In genomic region chr4:13627606-13628301, GRCh38 we compare ENCODE assay signal across 1 cellular context.
A peak's percentile ranks its signal among the peaks of the same experiment; 100 is the strongest.
TF ChIP-seq lines count a peak whose summit lies in the region.

Gene BOD1L1 (minus strand): TSS chr4:13627725. CDS start chr4:13627587, 138 bp downstream.

TF ChIP-seq in HepG2, 621 proteins besides CTCF, POLR2A, EP300 and RAD21 (continued from another document and continues in another):
- TF ChIP-seq ZNF484 (CRISPR knock-in tag; IDR thresholded peaks at IDR 0.05; ENCODE audit: borderline replicate concordance, low read depth) (no peak), TBP (CRISPR knock-in tag; IDR thresholded peaks at IDR 0.05) (no peak), PRMT3 (CRISPR knock-in tag; IDR thresholded peaks at IDR 0.05; ENCODE audit: borderline replicate concordance, low read depth) (peak; percentile 80; the same call in 1 of the 2 replicates), TOPORS (CRISPR knock-in tag; IDR thresholded peaks at IDR 0.05) (no peak), ZNF292 (CRISPR knock-in tag; IDR thresholded peaks at IDR 0.05; ENCODE audit: borderline replicate concordance, low read depth) (peak; percentile 58; the same call in 1 of the 2 replicates), ZBTB3 (CRISPR knock-in tag; IDR thresholded peaks at IDR 0.05; ENCODE audit: borderline replicate concordance, low read depth) (no peak), HDAC1 (CRISPR knock-in tag; IDR thresholded peaks at IDR 0.05) (peak; percentile 95), GTF2F1 (IDR thresholded peaks at IDR 0.05; ENCODE audit: low read length) (no peak), ZNF75D (CRISPR knock-in tag; IDR thresholded peaks at IDR 0.05; ENCODE audit: borderline replicate concordance) (no peak), YEATS2 (CRISPR knock-in tag; IDR thresholded peaks at IDR 0.05; ENCODE audit: borderline replicate concordance) (peak; percentile 96), EZH2 (conservative IDR thresholded peaks at IDR 0.05; ENCODE audit: low read depth, low read length) (no peak), CEBPG (CRISPR knock-in tag; IDR thresholded peaks at IDR 0.05) (peak; percentile 67; the same call in 1 of the 2 replicates), PITX1 (CRISPR knock-in tag; IDR thresholded peaks at IDR 0.05) (peak; percentile 81), POGK (CRISPR knock-in tag; conservative IDR thresholded peaks at IDR 0.05) (peak; percentile 73; the same call in 1 of the 2 replicates), POLR2G (IDR thresholded peaks at IDR 0.05; ENCODE audit: low read depth, low read length) (peak; percentile 93), ZFX (CRISPR knock-in tag; IDR thresholded peaks at IDR 0.05; ENCODE audit: low read depth) (peak; percentile 96), BORCS8-MEF2B (CRISPR knock-in tag; IDR thresholded peaks at IDR 0.05) (peak; percentile 89), ARHGAP35 (CRISPR knock-in tag; IDR thresholded peaks at IDR 0.05; ENCODE audit: borderline replicate concordance) (no peak; the same call in 1 of the 2 replicates), GPN1 (CRISPR knock-in tag; IDR thresholded peaks at IDR 0.05; ENCODE audit: borderline replicate concordance) (no peak), SMAD1 (CRISPR knock-in tag; IDR thresholded peaks at IDR 0.05; ENCODE audit: borderline replicate concordance, low read depth) (0 out of 2 replicates have a peak, but pooled peaks have one; percentile 27), ZNF280B (CRISPR knock-in tag; IDR thresholded peaks at IDR 0.05; ENCODE audit: borderline replicate concordance) (0 out of 2 replicates have a peak, but pooled peaks have one; percentile 26), ZNF10 (CRISPR knock-in tag; IDR thresholded peaks at IDR 0.05; ENCODE audit: borderline replicate concordance, low read depth) (no peak), ZNF546 (CRISPR knock-in tag; conservative IDR thresholded peaks at IDR 0.05) (no peak), ZNF557 (CRISPR knock-in tag; IDR thresholded peaks at IDR 0.05) (no peak), ESRRA (CRISPR knock-in tag; IDR thresholded peaks at IDR 0.05; ENCODE audit: low read depth) (no peak), HNF1B (CRISPR knock-in tag; IDR thresholded peaks at IDR 0.05) (peak; percentile 84), ZFP62 (CRISPR knock-in tag; IDR thresholded peaks at IDR 0.05) (no peak), ZFP36L1 (CRISPR knock-in tag; IDR thresholded peaks at IDR 0.05) (no peak), ZFAT (CRISPR knock-in tag; conservative IDR thresholded peaks at IDR 0.05) (no peak), NCOA5 (CRISPR knock-in tag; IDR thresholded peaks at IDR 0.05) (no peak), MATR3 (CRISPR knock-in tag; IDR thresholded peaks at IDR 0.05) (no peak), ZSCAN29 (CRISPR knock-in tag; conservative IDR thresholded peaks at IDR 0.05) (no peak), HOXD1 (CRISPR knock-in tag; IDR thresholded peaks at IDR 0.05) (peak; percentile 85), HOXA7 (CRISPR knock-in tag; IDR thresholded peaks at IDR 0.05) (no peak), RBM39 (IDR thresholded peaks at IDR 0.05; ENCODE audit: low read depth, low read length, poor library complexity, severe bottlenecking) (peak; percentile 85), TMF1 (CRISPR knock-in tag; IDR thresholded peaks at IDR 0.05; ENCODE audit: low read depth) (no peak), FOXC1 (CRISPR knock-in tag; IDR thresholded peaks at IDR 0.05; ENCODE audit: borderline replicate concordance) (peak; percentile 96), BCLAF1 (IDR thresholded peaks at IDR 0.05) (no peak), NR2F6 (IDR thresholded peaks at IDR 0.05) (no peak), NR2F6 (CRISPR knock-in tag; IDR thresholded peaks at IDR 0.05) (peak; percentile 54; the same call in 1 of the 2 replicates), KMT2A (CRISPR knock-in tag; IDR thresholded peaks at IDR 0.05) (peak; percentile 94; the same call in 1 of the 2 replicates)
- TF ChIP-seq, protein P1, sequence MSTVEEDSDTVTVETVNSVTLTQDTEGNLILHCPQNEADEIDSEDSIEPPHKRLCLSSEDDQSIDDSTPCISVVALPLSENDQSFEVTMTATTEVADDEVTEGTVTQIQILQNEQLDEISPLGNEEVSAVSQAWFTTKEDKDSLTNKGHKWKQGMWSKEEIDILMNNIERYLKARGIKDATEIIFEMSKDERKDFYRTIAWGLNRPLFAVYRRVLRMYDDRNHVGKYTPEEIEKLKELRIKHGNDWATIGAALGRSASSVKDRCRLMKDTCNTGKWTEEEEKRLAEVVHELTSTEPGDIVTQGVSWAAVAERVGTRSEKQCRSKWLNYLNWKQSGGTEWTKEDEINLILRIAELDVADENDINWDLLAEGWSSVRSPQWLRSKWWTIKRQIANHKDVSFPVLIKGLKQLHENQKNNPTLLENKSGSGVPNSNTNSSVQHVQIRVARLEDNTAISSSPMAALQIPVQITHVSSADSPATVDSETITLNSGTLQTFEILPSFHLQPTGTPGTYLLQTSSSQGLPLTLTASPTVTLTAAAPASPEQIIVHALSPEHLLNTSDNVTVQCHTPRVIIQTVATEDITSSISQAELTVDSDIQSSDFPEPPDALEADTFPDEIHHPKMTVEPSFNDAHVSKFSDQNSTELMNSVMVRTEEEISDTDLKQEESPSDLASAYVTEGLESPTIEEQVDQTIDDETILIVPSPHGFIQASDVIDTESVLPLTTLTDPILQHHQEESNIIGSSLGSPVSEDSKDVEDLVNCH (CRISPR knock-in tag; IDR thresholded peaks at IDR 0.05): no peak
- TF ChIP-seq, protein P2, sequence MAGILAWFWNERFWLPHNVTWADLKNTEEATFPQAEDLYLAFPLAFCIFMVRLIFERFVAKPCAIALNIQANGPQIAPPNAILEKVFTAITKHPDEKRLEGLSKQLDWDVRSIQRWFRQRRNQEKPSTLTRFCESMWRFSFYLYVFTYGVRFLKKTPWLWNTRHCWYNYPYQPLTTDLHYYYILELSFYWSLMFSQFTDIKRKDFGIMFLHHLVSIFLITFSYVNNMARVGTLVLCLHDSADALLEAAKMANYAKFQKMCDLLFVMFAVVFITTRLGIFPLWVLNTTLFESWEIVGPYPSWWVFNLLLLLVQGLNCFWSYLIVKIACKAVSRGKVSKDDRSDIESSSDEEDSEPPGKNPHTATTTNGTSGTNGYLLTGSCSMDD (CRISPR knock-in tag; IDR thresholded peaks at IDR 0.05): no peak
- TF ChIP-seq, protein P3, sequence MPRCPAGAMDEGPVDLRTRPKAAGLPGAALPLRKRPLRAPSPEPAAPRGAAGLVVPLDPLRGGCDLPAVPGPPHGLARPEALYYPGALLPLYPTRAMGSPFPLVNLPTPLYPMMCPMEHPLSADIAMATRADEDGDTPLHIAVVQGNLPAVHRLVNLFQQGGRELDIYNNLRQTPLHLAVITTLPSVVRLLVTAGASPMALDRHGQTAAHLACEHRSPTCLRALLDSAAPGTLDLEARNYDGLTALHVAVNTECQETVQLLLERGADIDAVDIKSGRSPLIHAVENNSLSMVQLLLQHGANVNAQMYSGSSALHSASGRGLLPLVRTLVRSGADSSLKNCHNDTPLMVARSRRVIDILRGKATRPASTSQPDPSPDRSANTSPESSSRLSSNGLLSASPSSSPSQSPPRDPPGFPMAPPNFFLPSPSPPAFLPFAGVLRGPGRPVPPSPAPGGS (CRISPR knock-in tag; IDR thresholded peaks at IDR 0.05): no peak
- TF ChIP-seq, protein P4, sequence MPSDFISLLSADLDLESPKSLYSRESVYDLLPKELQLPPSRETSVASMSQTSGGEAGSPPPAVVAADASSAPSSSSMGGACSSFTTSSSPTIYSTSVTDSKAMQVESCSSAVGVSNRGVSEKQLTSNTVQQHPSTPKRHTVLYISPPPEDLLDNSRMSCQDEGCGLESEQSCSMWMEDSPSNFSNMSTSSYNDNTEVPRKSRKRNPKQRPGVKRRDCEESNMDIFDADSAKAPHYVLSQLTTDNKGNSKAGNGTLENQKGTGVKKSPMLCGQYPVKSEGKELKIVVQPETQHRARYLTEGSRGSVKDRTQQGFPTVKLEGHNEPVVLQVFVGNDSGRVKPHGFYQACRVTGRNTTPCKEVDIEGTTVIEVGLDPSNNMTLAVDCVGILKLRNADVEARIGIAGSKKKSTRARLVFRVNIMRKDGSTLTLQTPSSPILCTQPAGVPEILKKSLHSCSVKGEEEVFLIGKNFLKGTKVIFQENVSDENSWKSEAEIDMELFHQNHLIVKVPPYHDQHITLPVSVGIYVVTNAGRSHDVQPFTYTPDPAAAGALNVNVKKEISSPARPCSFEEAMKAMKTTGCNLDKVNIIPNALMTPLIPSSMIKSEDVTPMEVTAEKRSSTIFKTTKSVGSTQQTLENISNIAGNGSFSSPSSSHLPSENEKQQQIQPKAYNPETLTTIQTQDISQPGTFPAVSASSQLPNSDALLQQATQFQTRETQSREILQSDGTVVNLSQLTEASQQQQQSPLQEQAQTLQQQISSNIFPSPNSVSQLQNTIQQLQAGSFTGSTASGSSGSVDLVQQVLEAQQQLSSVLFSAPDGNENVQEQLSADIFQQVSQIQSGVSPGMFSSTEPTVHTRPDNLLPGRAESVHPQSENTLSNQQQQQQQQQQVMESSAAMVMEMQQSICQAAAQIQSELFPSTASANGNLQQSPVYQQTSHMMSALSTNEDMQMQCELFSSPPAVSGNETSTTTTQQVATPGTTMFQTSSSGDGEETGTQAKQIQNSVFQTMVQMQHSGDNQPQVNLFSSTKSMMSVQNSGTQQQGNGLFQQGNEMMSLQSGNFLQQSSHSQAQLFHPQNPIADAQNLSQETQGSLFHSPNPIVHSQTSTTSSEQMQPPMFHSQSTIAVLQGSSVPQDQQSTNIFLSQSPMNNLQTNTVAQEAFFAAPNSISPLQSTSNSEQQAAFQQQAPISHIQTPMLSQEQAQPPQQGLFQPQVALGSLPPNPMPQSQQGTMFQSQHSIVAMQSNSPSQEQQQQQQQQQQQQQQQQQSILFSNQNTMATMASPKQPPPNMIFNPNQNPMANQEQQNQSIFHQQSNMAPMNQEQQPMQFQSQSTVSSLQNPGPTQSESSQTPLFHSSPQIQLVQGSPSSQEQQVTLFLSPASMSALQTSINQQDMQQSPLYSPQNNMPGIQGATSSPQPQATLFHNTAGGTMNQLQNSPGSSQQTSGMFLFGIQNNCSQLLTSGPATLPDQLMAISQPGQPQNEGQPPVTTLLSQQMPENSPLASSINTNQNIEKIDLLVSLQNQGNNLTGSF (CRISPR knock-in tag; IDR thresholded peaks at IDR 0.05): 0 out of 2 replicates have a peak, but pooled peaks have one; percentile 55
- TF ChIP-seq, protein P5, sequence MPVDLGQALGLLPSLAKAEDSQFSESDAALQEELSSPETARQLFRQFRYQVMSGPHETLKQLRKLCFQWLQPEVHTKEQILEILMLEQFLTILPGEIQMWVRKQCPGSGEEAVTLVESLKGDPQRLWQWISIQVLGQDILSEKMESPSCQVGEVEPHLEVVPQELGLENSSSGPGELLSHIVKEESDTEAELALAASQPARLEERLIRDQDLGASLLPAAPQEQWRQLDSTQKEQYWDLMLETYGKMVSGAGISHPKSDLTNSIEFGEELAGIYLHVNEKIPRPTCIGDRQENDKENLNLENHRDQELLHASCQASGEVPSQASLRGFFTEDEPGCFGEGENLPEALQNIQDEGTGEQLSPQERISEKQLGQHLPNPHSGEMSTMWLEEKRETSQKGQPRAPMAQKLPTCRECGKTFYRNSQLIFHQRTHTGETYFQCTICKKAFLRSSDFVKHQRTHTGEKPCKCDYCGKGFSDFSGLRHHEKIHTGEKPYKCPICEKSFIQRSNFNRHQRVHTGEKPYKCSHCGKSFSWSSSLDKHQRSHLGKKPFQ (CRISPR knock-in tag; IDR thresholded peaks at IDR 0.05; ENCODE audit: insufficient replicate concordance): no peak
